1 cellular context compared by ENCODE assay signal in genomic region chr19:3743486-3743885, GRCh38.
A peak's percentile ranks its signal among the peaks of the same experiment; 100 is the strongest.
TF ChIP-seq lines count a peak whose summit lies in the region.

No MANE protein-coding gene starts in this region.

TF ChIP-seq in K562, 482 proteins besides CTCF, POLR2A, EP300 and RAD21:
- peak; percentile 87 for TF ChIP-seq USF2 (CRISPR knock-in tag; IDR thresholded peaks at IDR 0.05)
- 0 out of 2 replicates have a peak, but pooled peaks have one; percentile 29 for TF ChIP-seq SP1 (CRISPR knock-in tag; IDR thresholded peaks at IDR 0.05)
- TF ChIP-seq ZBTB40 (IDR thresholded peaks at IDR 0.05) = peak; percentile 99
- TF ChIP-seq ZBTB40 (CRISPR knock-in tag; IDR thresholded peaks at IDR 0.05) = peak; percentile 99
- peak; percentile 51 for TF ChIP-seq NR2C1 (IDR thresholded peaks at IDR 0.05)
- TF ChIP-seq NR2C1 (tag; IDR thresholded peaks at IDR 0.05) = no peak
- TF ChIP-seq GABPA (tag; conservative IDR thresholded peaks at IDR 0.05; ENCODE audit: low read depth) = no peak
- peak in 1 of 2 experiments; percentile 74 for TF ChIP-seq AFF1 (IDR thresholded peaks at IDR 0.05; ENCODE audit: low read depth in 1 of 2, partially characterized antibody in 2 of 2)
- 0 out of 2 replicates have a peak, but pooled peaks have one; percentile 18 for TF ChIP-seq EHMT2 (IDR thresholded peaks at IDR 0.05)
- TF ChIP-seq NFIC (IDR thresholded peaks at IDR 0.05) = 0 out of 2 replicates have a peak, but pooled peaks have one; percentile 14
- no peak for TF ChIP-seq OTX1 (CRISPR knock-in tag; IDR thresholded peaks at IDR 0.05)
- no peak for TF ChIP-seq CREB5 (CRISPR knock-in tag; IDR thresholded peaks at IDR 0.05)
- TF ChIP-seq CREB3L1 (IDR thresholded peaks at IDR 0.05; ENCODE audit: borderline replicate concordance, low read depth) = peak; percentile 55; the same call in 1 of the 2 replicates
- TF ChIP-seq ELF1 (tag; IDR thresholded peaks at IDR 0.05) = peak; percentile 19; the same call in 1 of the 2 replicates
- TF ChIP-seq SPI1 (IDR thresholded peaks at IDR 0.05; ENCODE audit: borderline replicate concordance, low read depth, low read length) = peak; percentile 72
- peak; percentile 81 to 88 for TF ChIP-seq FOXK2 (conservative IDR thresholded peaks at IDR 0.05 in 1 of 2, IDR thresholded peaks at IDR 0.05 in 1 of 2; ENCODE audit: low read depth in 2 of 2)
- peak; percentile 53 to 63; a peak in 3 of 4 replicates for TF ChIP-seq SIX5 (IDR thresholded peaks at IDR 0.05; ENCODE audit: borderline replicate concordance in 1 of 2, insufficient read depth in 1 of 2, low read depth in 1 of 2, low read length in 2 of 2)
- no peak for TF ChIP-seq RBFOX2 (IDR thresholded peaks at IDR 0.05; ENCODE audit: low read depth, low read length)
- no peak for TF ChIP-seq CCNT2 (IDR thresholded peaks at IDR 0.05; ENCODE audit: borderline replicate concordance, extremely low read depth, insufficient read length, low read depth, low read length)
- no peak for TF ChIP-seq TAF7 (tag; IDR thresholded peaks at IDR 0.05)
- no peak for TF ChIP-seq SAFB2 (IDR thresholded peaks at IDR 0.05; ENCODE audit: borderline replicate concordance, low read depth, low read length, severe bottlenecking)
- no peak for TF ChIP-seq NCOA4 (IDR thresholded peaks at IDR 0.05; ENCODE audit: partially characterized antibody)
- no peak for TF ChIP-seq ATF1 (CRISPR knock-in tag; IDR thresholded peaks at IDR 0.05)
- peak; percentile 34; the same call in 1 of the 2 replicates for TF ChIP-seq ATF1 (tag; IDR thresholded peaks at IDR 0.05)
- TF ChIP-seq POLR3A (IDR thresholded peaks at IDR 0.05; ENCODE audit: borderline replicate concordance, extremely low read depth, insufficient read depth, insufficient read length) = no peak
- TF ChIP-seq CREM (IDR thresholded peaks at IDR 0.05; ENCODE audit: low read depth) = peak; percentile 37; the same call in 1 of the 2 replicates
- TF ChIP-seq HDAC2 (IDR thresholded peaks at IDR 0.05) = peak; percentile 25; the same call in 1 of the 2 replicates
- peak; percentile 57; the same call in 1 of the 2 replicates for TF ChIP-seq NR2C2 (CRISPR knock-in tag; IDR thresholded peaks at IDR 0.05)
- TF ChIP-seq NR2C2 (tag; IDR thresholded peaks at IDR 0.05) = no peak
- 0 out of 2 replicates have a peak, but pooled peaks have one; percentile 8 for TF ChIP-seq TEAD2 (tag; IDR thresholded peaks at IDR 0.05)
- peak; percentile 82 for TF ChIP-seq ZNF143 (CRISPR knock-in tag; IDR thresholded peaks at IDR 0.05)
- peak; percentile 54; the same call in 1 of the 2 replicates for TF ChIP-seq ZKSCAN1 (IDR thresholded peaks at IDR 0.05; ENCODE audit: low read depth, low read length)
- TF ChIP-seq ARNT (IDR thresholded peaks at IDR 0.05) = 0 out of 4 replicates have a peak, but pooled peaks of 1 of the 2 experiments have one; percentile 59
- TF ChIP-seq HMBOX1 (IDR thresholded peaks at IDR 0.05) = peak; percentile 57; the same call in 1 of the 2 replicates
- TF ChIP-seq HCFC1 (IDR thresholded peaks at IDR 0.05; ENCODE audit: low read depth, low read length) = peak; percentile 85
- peak; percentile 81 for TF ChIP-seq USF1 (CRISPR knock-in tag; IDR thresholded peaks at IDR 0.05)
- TF ChIP-seq NFYB (IDR thresholded peaks at IDR 0.05; ENCODE audit: extremely low read depth, insufficient read length) = peak; percentile 13
- no peak for TF ChIP-seq MNT (conservative IDR thresholded peaks at IDR 0.05)
- peak; percentile 73; the same call in 1 of the 2 replicates for TF ChIP-seq RAD51 (IDR thresholded peaks at IDR 0.05; ENCODE audit: borderline replicate concordance, low read depth)
- peak in 1 of 3 experiments; percentile 27 for TF ChIP-seq YY1 (IDR thresholded peaks at IDR 0.05; ENCODE audit: borderline replicate concordance in 1 of 3, control insufficient read depth in 1 of 3, extremely low read depth in 1 of 3, insufficient read depth in 3 of 3, insufficient read length in 1 of 3, insufficient replicate concordance in 2 of 3, low read depth in 1 of 3, low read length in 2 of 3)
- TF ChIP-seq ZNF76 (CRISPR knock-in tag; IDR thresholded peaks at IDR 0.05; ENCODE audit: borderline replicate concordance) = no peak
- TF ChIP-seq HDAC1 (IDR thresholded peaks at IDR 0.05) = no peak
